Comparison of ENCODE assay signal across 11 cellular contexts in the genomic region with DNA sequence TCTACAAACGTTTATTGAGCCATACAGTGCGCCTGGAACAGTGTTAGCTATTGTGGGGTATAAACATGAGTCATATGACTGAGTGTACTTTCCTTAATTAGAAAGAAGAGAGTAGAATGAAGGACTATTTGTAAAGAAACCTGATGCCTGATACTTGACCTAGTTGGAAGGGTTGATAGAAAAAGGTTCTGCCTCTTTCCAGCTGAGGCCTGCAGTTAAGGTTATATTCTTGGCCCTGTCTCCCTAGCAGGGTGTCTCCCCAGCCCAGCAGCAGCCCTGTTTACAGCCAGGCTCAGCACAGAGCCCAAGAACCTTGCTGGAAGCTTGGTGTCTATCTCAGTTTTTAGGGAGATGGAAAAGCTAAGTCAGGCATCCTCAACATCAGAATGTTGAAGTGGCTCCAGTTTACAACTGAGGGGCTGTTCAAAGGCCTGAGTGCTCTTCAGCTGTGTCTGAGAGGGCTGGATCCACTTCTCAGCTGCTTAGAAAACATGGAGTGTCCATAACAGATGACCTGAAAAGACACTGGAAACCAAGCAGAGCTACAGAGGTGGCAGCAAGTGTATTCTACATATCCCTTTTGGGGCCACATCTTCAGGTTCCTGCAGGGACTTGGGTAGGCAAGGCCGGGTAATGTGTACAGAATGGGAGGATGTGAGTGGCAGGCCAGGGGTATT. TPM values are rescaled to one million over a fixed set of nuclear protein-coding genes. Genes with fewer than 3 reads are reported as not detected.
DNase-seq lines count a peak whose midpoint lies in the region; ATAC-seq and TF ChIP-seq lines count a peak whose summit lies in the region.
"Had no signal": no experiment of that assay in that cellular context is flagged by ENCODE, and none has a peak within 500 bp of the region (broad histone marks: within the 10 kb centered on the region; RNA-seq: fewer than 3 reads in every experiment).

No MANE protein-coding gene starts in this region.

- H3K4me3 ChIP-seq in testis, result no peak overlapping the region

- H3K27ac ChIP-seq in testis, result no peak overlapping the region

- no peak for TF ChIP-seq CTCF in testis (IDR thresholded peaks at IDR 0.05)

- no peaks in the 10 kb centered on the region for H3K9me3 ChIP-seq in testis

- DNase-seq in NCI-H1105 treated with DMSO at 0.1 percent for 48 hours (lab: John Stamatoyannopoulos, UW) (peak; percentile 26), NCI-H1105 (lab: John Stamatoyannopoulos, UW) (no peak), SHP77 treated with DMSO at 0.1 percent for 48 hours (lab: John Stamatoyannopoulos, UW) (peak; percentile 11), left ventricle myocardium superior (peak; percentile 35), testis (peak; percentile 22), AML-193 (lab: John Stamatoyannopoulos, UW) (no peak), OCI-M1 (lab: John Stamatoyannopoulos, UW) (no peak)
- DNase-seq in activated CD4-positive, alpha-beta T cell treated with anti-CD3 and anti-CD28 coated beads, Interleukin-2, amount 50 U/mL, for 4 hours, result no peak
- DNase-seq: activated CD4-positive, alpha-beta T cell treated with anti-CD3 and anti-CD28 coated beads, Interleukin-2, amount 50 U/mL, for 48 hours; KBM-7 had no signal

- 83 to 85% methylated on average over 2 to 3 of the region's 3 CpGs for WGBS in testis, 2 donors

- H3K4me1 ChIP-seq in testis, result no peaks in the 10 kb centered on the region

- H3K27me3 ChIP-seq in testis, result no peaks in the 10 kb centered on the region

- peak; percentile 99 for ATAC-seq in left ventricle myocardium superior

- intact Hi-C loops in left ventricle myocardium superior (cut with micrococcal nuclease), result no loop called here
- intact Hi-C loops in testis (cut with DNase I; ENCODE audit: low total_unique reads), result no loop called here

- no peak for TF ChIP-seq POLR2A in testis (IDR thresholded peaks at IDR 0.05)

- no peaks in the 10 kb centered on the region for H3K36me3 ChIP-seq in testis (ENCODE audit: low read depth, missing control alignments)

RNA-seq across cellular contexts. Expression of a gene that starts 21.6 kb away (rescaled TPM):
- total RNA-seq in left ventricle myocardium superior (not detected), testis (1 to 10 TPM; 1.5 to 2.9 TPM)
- polyA plus RNA-seq in testis (ENCODE audit: insufficient read depth, low read depth, low replicate concordance), result 0.87 TPM
- total RNA-seq: temporal lobe had no signal

Comparison
In these comparisons a context has a peak if more than half of its experiments do, and no peak if none do; other contexts are left out.
1. DNase-seq: peak in NCI-H1105 treated with DMSO at 0.1 percent for 48 hours (single experiment), SHP77 treated with DMSO at 0.1 percent for 48 hours (single experiment), left ventricle myocardium superior (single experiment) and testis (single experiment); none in NCI-H1105 (single experiment), activated CD4-positive, alpha-beta T cell treated with anti-CD3 and anti-CD28 coated beads, Interleukin-2, amount 50 U/mL, for 4 hours (0 of 2), AML-193 (0 of 2) and OCI-M1 (single experiment).